8 cellular contexts compared by ENCODE assay signal in the genomic region with DNA sequence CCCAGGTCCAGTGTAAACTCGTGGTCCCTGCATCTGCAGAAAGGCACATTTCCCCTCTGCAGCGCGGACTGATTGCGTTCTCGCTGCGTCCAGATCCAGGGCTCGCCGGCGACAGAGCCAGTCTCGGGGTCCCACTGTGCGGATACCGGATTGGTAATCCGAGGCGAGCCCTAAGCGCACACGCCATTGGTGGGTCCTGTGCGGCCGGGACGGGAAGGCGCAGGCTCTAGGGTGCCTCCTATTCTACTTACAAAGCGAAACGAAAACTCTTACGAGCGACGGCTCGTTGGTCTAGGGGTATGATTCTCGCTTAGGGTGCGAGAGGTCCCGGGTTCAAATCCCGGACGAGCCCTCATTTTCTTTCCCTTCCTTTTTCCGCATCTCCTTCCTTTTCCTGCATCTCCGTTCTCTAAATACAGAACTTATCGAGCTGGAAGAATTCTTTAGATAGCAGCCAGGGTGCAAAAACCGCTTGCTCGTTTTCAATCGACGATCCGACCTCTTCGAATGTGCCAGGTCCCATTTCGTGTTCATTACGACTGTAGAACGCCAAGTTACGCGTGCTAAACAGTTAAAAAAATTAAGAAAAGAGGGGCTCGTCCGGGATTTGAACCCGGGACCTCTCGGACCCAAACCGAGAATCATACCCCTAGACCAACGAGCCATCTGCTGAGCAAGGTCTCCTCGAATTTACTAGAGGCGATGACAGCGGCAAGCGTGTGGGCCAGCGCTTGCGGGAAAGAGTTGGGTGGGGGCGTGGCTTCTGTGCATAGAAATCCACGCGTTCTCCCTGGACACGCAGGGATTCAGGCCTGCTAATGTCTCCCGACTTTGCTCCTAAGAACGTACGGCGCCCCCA. TPM values are rescaled to one million over a fixed set of nuclear protein-coding genes. Genes with fewer than 3 reads are reported as not detected.
DNase-seq lines count a peak whose midpoint lies in the region; ATAC-seq and TF ChIP-seq lines count a peak whose summit lies in the region.

No MANE protein-coding gene starts in this region.

- CTCF ChIA-PET in PC-9 (lab: Charles Lee): interaction anchor here (0.5 to 2.5 kb wide), 2 partner anchors 27 to 794 kb away, joined by 7 to 22 read pairs; no protein-coding TSS in a partner anchor

- H3K4me3 ChIP-seq in PC-9: peak overlapping the region; percentile 66
- H3K4me3 ChIP-seq in esophagus muscularis mucosa: peak overlapping the region; percentile 63 to 91 (median 78)
- H3K4me3 ChIP-seq in muscle layer of colon (ENCODE audit: low read depth in 1 of 2, low read length in 2 of 2): peak overlapping the region; percentile 86 to 94

- peak overlapping the region; percentile 99 to 100 (median 100) for H3K27ac Mint-ChIP-seq in IgD-negative memory B cell

- no peak for TF ChIP-seq POLR2A in esophagus muscularis mucosa (IDR thresholded peaks at IDR 0.05; ENCODE audit: low read depth)

- no TSS peak for BruUV-seq in PC-9 (replicated peaks; lab: Mats Ljungman, UMichigan)

- peak overlapping the region; percentile 92 for H2AFZ ChIP-seq in PC-9

- peak overlapping the region; percentile 68 for H3K9ac ChIP-seq in muscle layer of colon (ENCODE audit: low read length)

- H3K79me2 ChIP-seq in PC-9 (ENCODE audit: low read depth): no peaks in the 10 kb centered on the region

- H3F3A ChIP-seq in PC-9 (ENCODE audit: insufficient read depth, low read depth): peaks cover 17% of the 10 kb centered on the region; the same call in 1 of the 2 replicates

- intact Hi-C loops in PC-9 (cut with micrococcal nuclease; ENCODE audit: unreplicated experiment) (loop anchor here (1.0 to 2.0 kb wide), 3 partner anchors 29 to 83 kb away; a partner anchor contains a TSS), esophagus muscularis mucosa (cut with DNase I) (no loop called here)

- peak; percentile 100 for DNase-seq in DMS53 (lab: John Stamatoyannopoulos, UW)
- DNase-seq in PC-9: peak; percentile 86 to 92
- peak; percentile 91 for DNase-seq in activated T-cell treated with anti-CD3 and anti-CD28 coated beads, Interleukin-2, amount 50 U/mL, for 4 hours
- peak; percentile 99 for DNase-seq in esophagus muscularis mucosa (ENCODE audit: extremely low spot score)
- peak; percentile 97 for DNase-seq in stimulated activated CD8-positive, alpha-beta memory T cell treated with anti-CD3 and anti-CD28 coated beads, Interleukin-4, amount 100 ng/mL, for 48 hours

- peaks cover 14% of the 10 kb centered on the region for H3K4me1 ChIP-seq in PC-9 (replicated peaks; ENCODE audit: insufficient read depth)
- H3K4me1 ChIP-seq in esophagus muscularis mucosa: peaks cover 8 to 22% (median 20%) of the 10 kb centered on the region in 4 donors
- H3K4me1 ChIP-seq in muscle layer of colon (ENCODE audit: insufficient read depth, low read length): peaks cover 11% of the 10 kb centered on the region

- no peaks in the 10 kb centered on the region for H3K9me2 ChIP-seq in PC-9 (ENCODE audit: insufficient read depth)

- peak; percentile 61 for ATAC-seq in GM21576 (IDR thresholded peaks at IDR 0.05; ENCODE audit: unreplicated experiment)
- peak; percentile 87 for ATAC-seq in activated T-cell treated with anti-CD3 and anti-CD28 coated beads, Interleukin-2, amount 50 U/mL, for 4 hours

- peak overlapping the region; percentile 68 for H3K4me2 ChIP-seq in PC-9

- POLR2A ChIA-PET in PC-9 (lab: Charles Lee; ENCODE audit: unreplicated experiment): interaction anchor here (0.6 to 0.8 kb wide), 2 partner anchors 698 to 827 kb away, joined by 3 read pairs; no protein-coding TSS in a partner anchor

- no peak for TF ChIP-seq EP300 in esophagus muscularis mucosa (IDR thresholded peaks at IDR 0.05)

- no peaks in the 10 kb centered on the region for H3K9me3 ChIP-seq in PC-9 (ENCODE audit: insufficient read depth, low read depth)
- H3K9me3 ChIP-seq in esophagus muscularis mucosa: no peaks in the 10 kb centered on the region
- no peaks in the 10 kb centered on the region for H3K9me3 ChIP-seq in muscle layer of colon (ENCODE audit: low read length)

- TF ChIP-seq CTCF in PC-9 (conservative IDR thresholded peaks at IDR 0.05) (no peak), esophagus muscularis mucosa (IDR thresholded peaks at IDR 0.05) (peak in 1 of 3 experiments; percentile 5)

- H3K36me3 ChIP-seq in PC-9 (ENCODE audit: low read depth) (no peaks in the 10 kb centered on the region), esophagus muscularis mucosa (no peaks in the 10 kb centered on the region), muscle layer of colon (ENCODE audit: insufficient read depth, low read length) (no peaks in the 10 kb centered on the region)

- peak overlapping the region; percentile 95 to 99 (median 98) for H3K4me3 Mint-ChIP-seq in IgD-negative memory B cell
- H3K4me3 Mint-ChIP-seq in activated T-cell treated with anti-CD3 and anti-CD28 coated beads, Interleukin-2, amount 50 U/mL, for 4 hours: peak overlapping the region; percentile 92

- WGBS in esophagus muscularis mucosa: under 1% methylated on average over 59 of the region's 65 CpGs

- H3K36me3 Mint-ChIP-seq in IgD-negative memory B cell: no peaks in the 10 kb centered on the region
- no peaks in the 10 kb centered on the region for H3K36me3 Mint-ChIP-seq in activated T-cell treated with anti-CD3 and anti-CD28 coated beads, Interleukin-2, amount 50 U/mL, for 4 hours (ENCODE audit: insufficient read depth)

- peaks cover 0 to 7% (median 0%) of the 10 kb centered on the region in 3 donors for H3K9me3 Mint-ChIP-seq in IgD-negative memory B cell
- no peaks in the 10 kb centered on the region for H3K9me3 Mint-ChIP-seq in activated T-cell treated with anti-CD3 and anti-CD28 coated beads, Interleukin-2, amount 50 U/mL, for 4 hours

- peak overlapping the region; percentile 48 for H3K27ac ChIP-seq in PC-9
- H3K27ac ChIP-seq in esophagus muscularis mucosa (replicated peaks in 1 of 4): peak overlapping the region; percentile 82 to 93 (median 83)
- H3K27ac ChIP-seq in muscle layer of colon (ENCODE audit: low read depth, low read length): peak overlapping the region; percentile 94

- H3K4me1 Mint-ChIP-seq in IgD-negative memory B cell: peaks cover 10 to 26% (median 15%) of the 10 kb centered on the region in 3 donors
- H3K4me1 Mint-ChIP-seq in activated T-cell treated with anti-CD3 and anti-CD28 coated beads, Interleukin-2, amount 50 U/mL, for 4 hours (ENCODE audit: low read depth): peaks cover 38% of the 10 kb centered on the region

- no peaks in the 10 kb centered on the region for H3K27me3 Mint-ChIP-seq in IgD-negative memory B cell
- peaks cover 1% of the 10 kb centered on the region for H3K27me3 Mint-ChIP-seq in activated T-cell treated with anti-CD3 and anti-CD28 coated beads, Interleukin-2, amount 50 U/mL, for 4 hours (ENCODE audit: low read depth)

- H3K27me3 ChIP-seq in PC-9 (ENCODE audit: insufficient read depth, low read depth) (no peaks in the 10 kb centered on the region), esophagus muscularis mucosa (no peaks in the 10 kb centered on the region), muscle layer of colon (ENCODE audit: control insufficient read depth in 1 of 2, insufficient read depth in 2 of 2, low read length in 2 of 2) (no peaks in the 10 kb centered on the region)

- no peaks in the 10 kb centered on the region for H4K20me1 ChIP-seq in PC-9 (ENCODE audit: insufficient read depth)

RNA-seq across cellular contexts. Expression of a gene that starts 29.2 kb away (rescaled TPM):
- polyA plus RNA-seq in IgD-negative memory B cell: not detected
- total RNA-seq in PC-9 (2021): 3.2 TPM in 1 of 2 replicates, not detected in the other
- total RNA-seq in activated T-cell treated with anti-CD3 and anti-CD28 coated beads, Interleukin-2, amount 50 U/mL, for 4 hours: under 1 TPM in 1 of 3 donors, not detected in 2; 0.26 TPM
- total RNA-seq in esophagus muscularis mucosa: 10 to 100 TPM in 2 of 4 donors, 1 to 10 TPM in 2; 3.7 to 11.0 (median 7.7) TPM

Comparison
In these comparisons a context has a peak if more than half of its experiments do, and no peak if none do; other contexts are left out.
1. Peak in every context shown above with its lines: DNase-seq, ATAC-seq, H3K4me3 ChIP-seq and H3K27ac ChIP-seq.